In genomic region chr11:37988031-37988430, GRCh38 we compare ENCODE assay signal across 1 cellular context.
TF ChIP-seq lines count a peak whose summit lies in the region.

No MANE protein-coding gene starts in this region.

TF ChIP-seq in H1, 55 proteins besides CTCF, POLR2A, EP300 and RAD21 (continued from another document):
- TF ChIP-seq CHD7 (IDR thresholded peaks at IDR 0.05; ENCODE audit: insufficient replicate concordance, low read length) = no peak
- no peak for TF ChIP-seq MAX (IDR thresholded peaks at IDR 0.05)
- no peak for TF ChIP-seq CBX5 (IDR thresholded peaks at IDR 0.05; ENCODE audit: low read depth, low read length)
- TF ChIP-seq CREB1 (IDR thresholded peaks at IDR 0.05) = no peak
- no peak for TF ChIP-seq PHF8 (conservative IDR thresholded peaks at IDR 0.05; ENCODE audit: low read depth, low read length)
- no peak for TF ChIP-seq CHD2 (IDR thresholded peaks at IDR 0.05; ENCODE audit: low read length)
- TF ChIP-seq ATF2 (IDR thresholded peaks at IDR 0.05; ENCODE audit: low read length) = no peak
TF ChIP-seq in H1: peak in this region for 0.
